ENCODE assay signal across 10 cellular contexts in the genomic region with DNA sequence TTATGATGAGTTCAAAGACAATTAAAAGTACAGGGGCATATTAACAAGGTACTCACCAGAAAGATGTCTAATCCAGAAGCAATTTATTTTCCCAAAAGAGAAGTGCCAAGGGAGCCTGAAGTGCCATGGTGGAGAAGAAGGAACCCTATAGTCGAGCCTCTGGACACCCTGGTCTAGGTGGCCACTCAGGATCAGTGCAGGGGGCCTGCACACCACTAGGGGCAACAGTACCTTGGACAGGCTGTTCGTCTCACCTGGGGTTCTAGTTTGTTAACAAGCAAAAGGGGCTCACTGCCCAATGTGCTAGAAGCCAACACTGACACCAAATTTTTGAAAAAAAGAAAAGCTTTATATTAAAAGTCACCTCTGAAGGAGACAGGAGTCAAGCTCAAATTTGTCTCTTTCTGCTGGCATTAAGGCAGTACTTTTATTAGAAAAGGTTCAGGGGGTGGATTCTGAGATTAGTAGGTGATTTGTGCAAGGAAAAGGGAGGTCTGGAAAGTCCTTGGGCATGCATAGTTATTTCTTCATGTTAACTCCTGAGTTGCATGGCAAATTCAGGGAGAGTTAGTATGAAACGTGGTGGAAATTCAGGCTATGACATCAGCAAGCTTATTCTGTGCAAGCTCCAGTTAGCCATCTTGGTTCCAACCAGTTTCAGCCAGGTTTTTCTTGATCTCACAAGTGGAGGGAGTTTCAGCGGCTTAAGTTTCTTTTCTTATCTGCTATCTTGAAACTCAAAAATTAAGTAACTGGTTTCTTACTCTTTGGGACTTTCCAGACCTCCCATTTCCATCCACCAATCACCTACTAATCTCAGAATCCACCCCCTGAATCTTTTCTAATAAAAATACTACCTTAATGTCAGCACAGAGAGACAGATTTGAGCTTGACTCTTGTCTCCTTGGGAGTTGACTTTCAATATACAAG. TPM values are rescaled to one million over a fixed set of nuclear protein-coding genes. Genes with fewer than 3 reads are reported as not detected.
DNase-seq lines count a peak whose midpoint lies in the region; ATAC-seq and TF ChIP-seq lines count a peak whose summit lies in the region.
"Had no signal": no experiment of that assay in that cellular context is flagged by ENCODE, and none has a peak within 500 bp of the region (broad histone marks: within the 10 kb centered on the region; RNA-seq: fewer than 3 reads in every experiment).

No MANE protein-coding gene starts in this region.

- H3K79me2 ChIP-seq in smooth muscle cell (ENCODE audit: low read depth) (no peaks in the 10 kb centered on the region), trophoblast cell (ENCODE audit: control insufficient read depth, insufficient read depth, low read length, poor library complexity) (no peaks in the 10 kb centered on the region), GM23248 (ENCODE audit: insufficient read depth) (no peaks in the 10 kb centered on the region)

- H3K9me2 ChIP-seq in GM23248 (ENCODE audit: insufficient read depth): no peaks in the 10 kb centered on the region

- CTCF ChIA-PET in A673 (lab: Charles Lee): no interaction called here
- CTCF ChIA-PET in HEK293T (lab: Yijun Ruan, JAX): interaction anchor here (0.6 to 0.9 kb wide), 2 partner anchors 17 to 76 kb away, joined by 3 read pairs; no protein-coding TSS in a partner anchor

- H3K9me3 ChIP-seq in A673 (ENCODE audit: low read depth, low read length, poor library complexity, severe bottlenecking) (no peaks in the 10 kb centered on the region), gastrocnemius medialis (no peaks in the 10 kb centered on the region), smooth muscle cell (replicated peaks; ENCODE audit: low read depth) (no peaks in the 10 kb centered on the region), trophoblast cell (ENCODE audit: insufficient read depth, low read depth, low read length) (no peaks in the 10 kb centered on the region), GM23248 (ENCODE audit: low read depth) (no peaks in the 10 kb centered on the region)

- H2AK5ac ChIP-seq in trophoblast cell (ENCODE audit: low read length): no peak overlapping the region

- H3K4me1 ChIP-seq in A673 (ENCODE audit: insufficient read depth, low read length, poor library complexity, severe bottlenecking) (no peaks in the 10 kb centered on the region), gastrocnemius medialis (no peaks in the 10 kb centered on the region), smooth muscle cell (ENCODE audit: low read depth) (no peaks in the 10 kb centered on the region), trophoblast cell (ENCODE audit: control insufficient read depth in 1 of 2, insufficient read depth in 2 of 2, low read length in 2 of 2) (no peaks in the 10 kb centered on the region), GM23248 (ENCODE audit: insufficient read depth) (peaks cover 8% of the 10 kb centered on the region; the same call in 1 of the 2 replicates)

- in situ Hi-C loops in gastrocnemius medialis (cut with MboI; ENCODE audit: low sequenced_read_pairs in 4 of 4): no loop called here
- in situ Hi-C loops in GM23248 (cut with MboI): no loop called here

- H3K36me3 ChIP-seq in A673 (ENCODE audit: insufficient read depth, low read length, poor library complexity, severe bottlenecking): no peaks in the 10 kb centered on the region
- no peaks in the 10 kb centered on the region for H3K36me3 ChIP-seq in gastrocnemius medialis
- H3K36me3 ChIP-seq in smooth muscle cell (ENCODE audit: low read depth): no peaks in the 10 kb centered on the region
- no peaks in the 10 kb centered on the region for H3K36me3 ChIP-seq in trophoblast cell (ENCODE audit: control insufficient read depth in 1 of 2, insufficient read depth in 2 of 2, low read length in 2 of 2)
- no peaks in the 10 kb centered on the region for H3K36me3 ChIP-seq in GM23248 (ENCODE audit: low read depth)

- H2BK5ac ChIP-seq in trophoblast cell (ENCODE audit: low read depth, low read length, poor library complexity): no peak overlapping the region

- H3K27ac ChIP-seq in A673 (ENCODE audit: low read depth, low read length, poor library complexity, severe bottlenecking) (no peak overlapping the region), gastrocnemius medialis (no peak overlapping the region), smooth muscle cell (ENCODE audit: low read depth) (no peak overlapping the region), trophoblast cell (ENCODE audit: low read depth, low read length) (no peak overlapping the region), GM23248 (no peak overlapping the region)

- no peak overlapping the region for H2AFZ ChIP-seq in smooth muscle cell (ENCODE audit: low read depth)
- H2AFZ ChIP-seq in trophoblast cell (ENCODE audit: insufficient read depth, low read length, poor library complexity): no peak overlapping the region
- no peak overlapping the region for H2AFZ ChIP-seq in GM23248

- intact Hi-C loops in A673 (cut with micrococcal nuclease; ENCODE audit: unreplicated experiment): no loop called here
- intact Hi-C loops in gastrocnemius medialis (cut with DNase I; ENCODE audit: low total_unique reads): no loop called here

- H2BK12ac ChIP-seq in trophoblast cell (ENCODE audit: low read length): no peak overlapping the region

- H3K4me3 ChIP-seq in A673 (ENCODE audit: low read depth, low read length, poor library complexity, severe bottlenecking) (no peak overlapping the region), gastrocnemius medialis (no peak overlapping the region), smooth muscle cell (no peak overlapping the region), trophoblast cell (ENCODE audit: low read depth, low read length) (no peak overlapping the region), GM23248 (no peak overlapping the region)

- H4K8ac ChIP-seq in trophoblast cell (ENCODE audit: low read depth, low read length): no peak overlapping the region

- H3K4me2 ChIP-seq in smooth muscle cell (no peak overlapping the region), trophoblast cell (ENCODE audit: low read length) (no peak overlapping the region), GM23248 (ENCODE audit: unreplicated experiment) (no peak overlapping the region)

- DNase-seq in A673 (ENCODE audit: low spot score): no peak
- peak; percentile 18 for DNase-seq in HEK293T (ENCODE audit: extremely low spot score)
- no peak for DNase-seq in gastrocnemius medialis
- no peak for DNase-seq in smooth muscle cell (lab: John Stamatoyannopoulos, UW; ENCODE audit: unreplicated experiment)
- DNase-seq in trophoblast cell: no peak
- no peak for DNase-seq in GM23248

- H3K79me1 ChIP-seq in trophoblast cell (ENCODE audit: low read length): no peaks in the 10 kb centered on the region

- no peak overlapping the region for H3K14ac ChIP-seq in trophoblast cell (ENCODE audit: low read length)

- no peak overlapping the region for H3K18ac ChIP-seq in trophoblast cell (ENCODE audit: low read length)

- H2BK120ac ChIP-seq in trophoblast cell (ENCODE audit: insufficient read depth, low read length, poor library complexity): no peak overlapping the region

- no peak overlapping the region for H3K23ac ChIP-seq in trophoblast cell (ENCODE audit: low read length)

- H4K12ac ChIP-seq in trophoblast cell (ENCODE audit: low read depth, low read length): no peak overlapping the region

- WGBS in smooth muscle cell (ENCODE audit: low lambda C conversion rate): 72% methylated on average over 4 of the region's 4 CpGs
- no CpG with 5 or more reads among the region's 4 CpGs for WGBS in trophoblast cell (ENCODE audit: extremely low coverage, insufficient coverage, insufficient read length)
- 45% methylated on average over 4 of the region's 4 CpGs for WGBS in GM23248 (ENCODE audit: low coverage in 1 of 2, low lambda C conversion rate in 2 of 2, missing lambda C conversion rate in 2 of 2), 2 experiments

- POLR2A ChIA-PET in A673 (lab: Charles Lee; ENCODE audit: low non-redundant PET): no interaction called here
- POLR2A ChIA-PET in HEK293T (lab: Yijun Ruan, JAX): no interaction called here

- TF ChIP-seq CTCF in A673 (conservative IDR thresholded peaks at IDR 0.05; ENCODE audit: low read depth, low read length): 0 out of 2 replicates have a peak, but pooled peaks have one; percentile 19
- no peak for TF ChIP-seq CTCF in gastrocnemius medialis (IDR thresholded peaks at IDR 0.05 in 4 of 5, conservative IDR thresholded peaks at IDR 0.05 in 1 of 5)
- no peak for TF ChIP-seq CTCF in smooth muscle cell (IDR thresholded peaks at IDR 0.05; ENCODE audit: borderline replicate concordance, insufficient read depth, poor library complexity, severe bottlenecking)

- no peaks in the 10 kb centered on the region for H3F3A ChIP-seq in smooth muscle cell (ENCODE audit: low read depth)
- no peaks in the 10 kb centered on the region for H3F3A ChIP-seq in GM23248 (ENCODE audit: insufficient read depth)

- ATAC-seq in GM18858 (IDR thresholded peaks at IDR 0.05; ENCODE audit: unreplicated experiment): peak; percentile 51
- peak; percentile 61 for ATAC-seq in HG03565 (IDR thresholded peaks at IDR 0.05; ENCODE audit: unreplicated experiment)
- no peak for ATAC-seq in gastrocnemius medialis

- H3K27me3 ChIP-seq in A673 (replicated peaks; ENCODE audit: insufficient read depth, low read depth, low read length, poor library complexity) (no peaks in the 10 kb centered on the region), gastrocnemius medialis (no peaks in the 10 kb centered on the region), smooth muscle cell (ENCODE audit: low read depth) (peaks cover 32% of the 10 kb centered on the region), trophoblast cell (ENCODE audit: insufficient read depth, low read length) (no peaks in the 10 kb centered on the region), GM23248 (replicated peaks; ENCODE audit: insufficient read depth) (peaks cover 46% of the 10 kb centered on the region)

- no peak overlapping the region for H4K91ac ChIP-seq in trophoblast cell (ENCODE audit: low read depth, low read length)

- TF ChIP-seq POLR2A in gastrocnemius medialis (IDR thresholded peaks at IDR 0.05): no peak

- no peak overlapping the region for H3K4ac ChIP-seq in trophoblast cell (ENCODE audit: low read depth, low read length)

- no peaks in the 10 kb centered on the region for H4K20me1 ChIP-seq in smooth muscle cell (ENCODE audit: low read depth)
- no peaks in the 10 kb centered on the region for H4K20me1 ChIP-seq in GM23248 (ENCODE audit: insufficient read depth)

- no peak overlapping the region for H3K9ac ChIP-seq in smooth muscle cell (ENCODE audit: low read depth)
- H3K9ac ChIP-seq in trophoblast cell (ENCODE audit: low read length): no peak overlapping the region
- no peak overlapping the region for H3K9ac ChIP-seq in GM23248

- BruUV-seq in A673 (replicated peaks; lab: Mats Ljungman, UMichigan): no TSS peak

TF ChIP-seq in HEK293T, 16 proteins besides CTCF, POLR2A, EP300 and RAD21 (continues in another document):
- TF ChIP-seq NFRKB (IDR thresholded peaks at IDR 0.05) (no peak), HDGF (IDR thresholded peaks at IDR 0.05; ENCODE audit: borderline replicate concordance) (no peak), FOXK2 (IDR thresholded peaks at IDR 0.05) (no peak), LEF1 (IDR thresholded peaks at IDR 0.05; ENCODE audit: borderline replicate concordance) (no peak)

RNA-seq across cellular contexts. Expression of gene CBY2, which starts 0.9 kb away (rescaled TPM):
- not detected in 2 replicates for total RNA-seq in A673 (2021)
- total RNA-seq in gastrocnemius medialis: not detected
- not detected in 2 replicates for total RNA-seq in smooth muscle cell
- polyA plus RNA-seq in smooth muscle cell: not detected in 2 replicates
- polyA plus RNA-seq in trophoblast cell (2013): 0.07 and 0.12 TPM in 2 replicates
- not detected in 2 replicates for total RNA-seq in GM23248 (2014; rRNA removed; shearing (Covaris generic))
- not detected in 2 replicates for polyA plus RNA-seq in GM23248 (2016; fragmentation: Nextera tagmentation; extraction: Ambion mirVana)
- total RNA-seq: astrocyte, glomerular endothelial cell had no signal

Comparison
In these comparisons a context has a peak if more than half of its experiments do, and no peak if none do; other contexts are left out.
1. ATAC-seq: peak in GM18858 (single experiment) and HG03565 (single experiment); none in gastrocnemius medialis (0 of 2).